In genomic region chr10:79447249-79447648, GRCh38 we compare ENCODE assay signal across 7 cellular contexts. TPM values are rescaled to one million over a fixed set of nuclear protein-coding genes. Genes with fewer than 3 reads are reported as not detected.
DNase-seq lines count a peak whose midpoint lies in the region; TF ChIP-seq lines count a peak whose summit lies in the region.
"Not testable (repeated sequence)": the region's sequence is repeated elsewhere in the genome, so short reads cannot be mapped to it uniquely, and the experiment has no call there.

No MANE protein-coding gene starts in this region.

- not testable (repeated sequence) for H3K27me3 ChIP-seq in esophagus muscularis mucosa, stomach
- peaks cover 17% of the 10 kb centered on the region for H3K27me3 ChIP-seq in trophoblast cell (ENCODE audit: insufficient read depth, low read length)

- H4K12ac ChIP-seq in trophoblast cell (ENCODE audit: low read depth, low read length), result not testable (repeated sequence)

- CTCF ChIA-PET in Calu3 (lab: Charles Lee), result interaction anchor here (0.6 to 0.7 kb wide), 3 partner anchors 34 to 1817 kb away, joined by 3 to 6 read pairs (median 3); no protein-coding TSS in a partner anchor

- not testable (repeated sequence) for H3K79me2 ChIP-seq in trophoblast cell (ENCODE audit: control insufficient read depth, insufficient read depth, low read length, poor library complexity)

- not testable (repeated sequence) for H3K14ac ChIP-seq in trophoblast cell (ENCODE audit: low read length)

- H3K36me3 ChIP-seq in esophagus muscularis mucosa; trophoblast cell (ENCODE audit: control insufficient read depth in 1 of 2, insufficient read depth in 2 of 2, low read length in 2 of 2); stomach: not testable (repeated sequence)

- not testable (repeated sequence) for TF ChIP-seq POLR2A in esophagus muscularis mucosa (IDR thresholded peaks at IDR 0.05; ENCODE audit: low read depth); stomach (IDR thresholded peaks at IDR 0.05)

- not testable (repeated sequence) for H3K9me3 ChIP-seq in esophagus muscularis mucosa; trophoblast cell (ENCODE audit: insufficient read depth, low read depth, low read length); stomach

- not testable (repeated sequence) for H4K91ac ChIP-seq in trophoblast cell (ENCODE audit: low read depth, low read length)

- H3K36me3 Mint-ChIP-seq in Calu3 (ENCODE audit: insufficient read depth, unreplicated experiment), result peaks cover 25% of the 10 kb centered on the region
- not testable (repeated sequence) for H3K36me3 Mint-ChIP-seq in T-helper 2 cell treated with Interferon-gamma antibody and Interleukin-4, amounts not matched to agents 5 μg/mL and 100 μg/mL, for 36 hours (ENCODE audit: low read depth); activated naive CD4-positive, alpha-beta T cell treated with anti-CD3 and anti-CD28 coated beads, Interleukin-2, amount 50 U/mL, for 24 hours; mesothelial cell of epicardium

- H3K23ac ChIP-seq in trophoblast cell (ENCODE audit: low read length), result not testable (repeated sequence)

- H3K4me1 ChIP-seq in esophagus muscularis mucosa (peaks cover 17 to 51% (median 38%) of the 10 kb centered on the region in 4 donors), trophoblast cell (ENCODE audit: control insufficient read depth in 1 of 2, insufficient read depth in 2 of 2, low read length in 2 of 2) (peaks cover 5 to 18% of the 10 kb centered on the region in 2 experiments), stomach (peaks cover 20 to 60% (median 54%) of the 10 kb centered on the region in 4 donors)

- H2AK5ac ChIP-seq in trophoblast cell (ENCODE audit: low read length), result not testable (repeated sequence)

- not testable (repeated sequence) for H3K27ac Mint-ChIP-seq in Calu3 (ENCODE audit: unreplicated experiment); T-helper 2 cell treated with Interferon-gamma antibody and Interleukin-4, amounts not matched to agents 5 μg/mL and 100 μg/mL, for 36 hours; activated naive CD4-positive, alpha-beta T cell treated with anti-CD3 and anti-CD28 coated beads, Interleukin-2, amount 50 U/mL, for 24 hours
- H3K27ac Mint-ChIP-seq in mesothelial cell of epicardium, result peak overlapping the region; percentile 82

- 87% methylated on average over 6 of the region's 6 CpGs for WGBS in esophagus muscularis mucosa
- no CpG with 5 or more reads among the region's 6 CpGs for WGBS in trophoblast cell (ENCODE audit: extremely low coverage, insufficient coverage, insufficient read length)
- 82 to 88% (median 86%) methylated on average over 6 of the region's 6 CpGs for WGBS in stomach, 5 donors

- not testable (repeated sequence) for H2BK12ac ChIP-seq in trophoblast cell (ENCODE audit: low read length)

- TF ChIP-seq EP300 in esophagus muscularis mucosa (IDR thresholded peaks at IDR 0.05); stomach (IDR thresholded peaks at IDR 0.05): not testable (repeated sequence)

- H3K27me3 Mint-ChIP-seq in Calu3 (ENCODE audit: unreplicated experiment), result peaks cover 57% of the 10 kb centered on the region
- H3K27me3 Mint-ChIP-seq in T-helper 2 cell treated with Interferon-gamma antibody and Interleukin-4, amounts not matched to agents 5 μg/mL and 100 μg/mL, for 36 hours (ENCODE audit: low read depth), result peaks cover 50% of the 10 kb centered on the region
- H3K27me3 Mint-ChIP-seq in activated naive CD4-positive, alpha-beta T cell treated with anti-CD3 and anti-CD28 coated beads, Interleukin-2, amount 50 U/mL, for 24 hours; mesothelial cell of epicardium (ENCODE audit: low read depth): not testable (repeated sequence)

- peaks cover 29% of the 10 kb centered on the region for H3K4me1 Mint-ChIP-seq in Calu3 (ENCODE audit: low read depth, unreplicated experiment)
- H3K4me1 Mint-ChIP-seq in T-helper 2 cell treated with Interferon-gamma antibody and Interleukin-4, amounts not matched to agents 5 μg/mL and 100 μg/mL, for 36 hours (ENCODE audit: low read depth), result peaks cover 19% of the 10 kb centered on the region
- peaks cover 22% of the 10 kb centered on the region for H3K4me1 Mint-ChIP-seq in activated naive CD4-positive, alpha-beta T cell treated with anti-CD3 and anti-CD28 coated beads, Interleukin-2, amount 50 U/mL, for 24 hours
- H3K4me1 Mint-ChIP-seq in mesothelial cell of epicardium, result peaks cover 46% of the 10 kb centered on the region

- H3K18ac ChIP-seq in trophoblast cell (ENCODE audit: low read length), result not testable (repeated sequence)

- H2BK120ac ChIP-seq in trophoblast cell (ENCODE audit: insufficient read depth, low read length, poor library complexity), result not testable (repeated sequence)

- intact Hi-C loops in Calu3 (cut with micrococcal nuclease; ENCODE audit: unreplicated experiment); stomach (cut with DNase I; ENCODE audit: low total_unique reads): not testable (repeated sequence)
- intact Hi-C loops in esophagus muscularis mucosa (cut with DNase I), result loop anchor here (5.0 kb wide), 1 partner anchor 65 kb away; no protein-coding TSS in a partner anchor

- H3K9ac ChIP-seq in trophoblast cell (ENCODE audit: low read length), result not testable (repeated sequence)

- not testable (repeated sequence) for H3K4me3 ChIP-seq in esophagus muscularis mucosa; trophoblast cell (ENCODE audit: low read depth, low read length); stomach

- not testable (repeated sequence) for DNase-seq in Calu3; T-helper 2 cell treated with Interferon-gamma antibody and Interleukin-4, amounts not matched to agents 5 μg/mL and 100 μg/mL, for 36 hours (ENCODE audit: low spot score); esophagus muscularis mucosa (ENCODE audit: extremely low spot score); mesothelial cell of epicardium (ENCODE audit: low spot score in 2 of 2, unreplicated experiment in 2 of 2); stomach
- peak; percentile 26 to 33 for DNase-seq in trophoblast cell

- H2BK5ac ChIP-seq in trophoblast cell (ENCODE audit: low read depth, low read length, poor library complexity), result not testable (repeated sequence)

- not testable (repeated sequence) for H4K8ac ChIP-seq in trophoblast cell (ENCODE audit: low read depth, low read length)

- not testable (repeated sequence) for H3K79me1 ChIP-seq in trophoblast cell (ENCODE audit: low read length)

- not testable (repeated sequence) for H3K4me2 ChIP-seq in trophoblast cell (ENCODE audit: low read length)

- not testable (repeated sequence) for H2AFZ ChIP-seq in trophoblast cell (ENCODE audit: insufficient read depth, low read length, poor library complexity)

- H3K27ac ChIP-seq in esophagus muscularis mucosa (replicated peaks in 1 of 4), result peak overlapping the region; percentile 94 to 97 (median 96)
- H3K27ac ChIP-seq in trophoblast cell (ENCODE audit: low read depth, low read length), result not testable (repeated sequence)
- peak overlapping the region in 3 of 5 donors; percentile 95 to 99 (median 98) for H3K27ac ChIP-seq in stomach

- H3K4ac ChIP-seq in trophoblast cell (ENCODE audit: low read depth, low read length), result not testable (repeated sequence)

- H3K4me3 Mint-ChIP-seq in Calu3 (ENCODE audit: low read depth, unreplicated experiment) (peak overlapping the region; percentile 70), mesothelial cell of epicardium (peak overlapping the region; percentile 71)
- peak overlapping the region; percentile 35 for H3K4me3 Mint-ChIP-seq in T-helper 2 cell treated with Interferon-gamma antibody and Interleukin-4, amounts not matched to agents 5 μg/mL and 100 μg/mL, for 36 hours
- H3K4me3 Mint-ChIP-seq in activated naive CD4-positive, alpha-beta T cell treated with anti-CD3 and anti-CD28 coated beads, Interleukin-2, amount 50 U/mL, for 24 hours, result peak overlapping the region; percentile 12

- BruUV-seq in Calu3 (replicated peaks; lab: Mats Ljungman, UMichigan), result not testable (repeated sequence)

- not testable (repeated sequence) for TF ChIP-seq CTCF in Calu3 (IDR thresholded peaks at IDR 0.05; ENCODE audit: unreplicated experiment); esophagus muscularis mucosa (IDR thresholded peaks at IDR 0.05); mesothelial cell of epicardium (IDR thresholded peaks at IDR 0.05; ENCODE audit: unreplicated experiment); stomach (IDR thresholded peaks at IDR 0.05)

- H3K9me3 Mint-ChIP-seq in Calu3 (ENCODE audit: low read depth, unreplicated experiment); T-helper 2 cell treated with Interferon-gamma antibody and Interleukin-4, amounts not matched to agents 5 μg/mL and 100 μg/mL, for 36 hours; activated naive CD4-positive, alpha-beta T cell treated with anti-CD3 and anti-CD28 coated beads, Interleukin-2, amount 50 U/mL, for 24 hours; mesothelial cell of epicardium: not testable (repeated sequence)

RNA-seq across cellular contexts. Expression of gene ZCCHC24, which starts 1.8 kb away (rescaled TPM):
- total RNA-seq in Calu3 (2022), result 0.98 and 1.4 TPM in 2 replicates
- 100 to 1,000 TPM; 100 to 156 (median 120) TPM for total RNA-seq in esophagus muscularis mucosa
- total RNA-seq in mesothelial cell of epicardium, result 31.8 to 34.0 TPM (median 33.2 TPM) in 3 replicates
- 2.8 and 3.0 TPM in 2 replicates for polyA plus RNA-seq in trophoblast cell (2013)
- 10 to 100 TPM in 4 of 5 donors, 1 to 10 TPM in 1; 9.7 to 60.3 (median 28.0) TPM for total RNA-seq in stomach
- 10 to 100 TPM; 13.3 to 53.0 (median 45.3) TPM for polyA plus RNA-seq in stomach

Comparison
In these comparisons a context has a peak if more than half of its experiments do, and no peak if none do; other contexts are left out.
1. H3K4me3 Mint-ChIP-seq: peak in every context shown above with its lines; median percentile 71 in mesothelial cell of epicardium; 70 in Calu3; 35 in T-helper 2 cell treated with Interferon-gamma antibody and Interleukin-4, amounts not matched to agents 5 μg/mL and 100 μg/mL, for 36 hours; 12 in activated naive CD4-positive, alpha-beta T cell treated with anti-CD3 and anti-CD28 coated beads, Interleukin-2, amount 50 U/mL, for 24 hours.